ENCODE assay signal across 8 cellular contexts in genomic region chr7:149027055-149027454, GRCh38. TPM values are rescaled to one million over a fixed set of nuclear protein-coding genes. Genes with fewer than 3 reads are reported as not detected.
A peak's percentile ranks its signal among the peaks of the same experiment; 100 is the strongest.
DNase-seq lines count a peak whose midpoint lies in the region; ATAC-seq, FAIRE-seq and TF ChIP-seq lines count a peak whose summit lies in the region.

No MANE protein-coding gene starts in this region.

- no peak for TF ChIP-seq EP300 in neural cell (conservative IDR thresholded peaks at IDR 0.05; ENCODE audit: poor library complexity, severe bottlenecking)

- no peak for TF ChIP-seq RAD21 in neural cell (conservative IDR thresholded peaks at IDR 0.05)

- H3K9ac ChIP-seq in KMS-11 (peak overlapping the region; percentile 95), neural cell (ENCODE audit: low read length) (peak overlapping the region; percentile 71)

- peaks cover 29% of the 10 kb centered on the region for H3K4me1 ChIP-seq in KMS-11 (ENCODE audit: low read depth, poor library complexity, severe bottlenecking)

- peaks cover 6% of the 10 kb centered on the region for H3F3A ChIP-seq in neural cell (ENCODE audit: insufficient read depth, low read length, poor library complexity, severe bottlenecking)

- no peak for FAIRE-seq in D721Med (lab: Jason Lieb, UNC)

- H3K27me3 ChIP-seq in KMS-11 (ENCODE audit: insufficient read depth, low read depth) (no peaks in the 10 kb centered on the region), neural cell (ENCODE audit: insufficient read depth, low read depth, low read length) (no peaks in the 10 kb centered on the region)

- H3K36me3 ChIP-seq in KMS-11 (ENCODE audit: insufficient read depth) (no peaks in the 10 kb centered on the region), neural cell (ENCODE audit: insufficient read depth, low read length) (no peaks in the 10 kb centered on the region)

- TF ChIP-seq CTCF in KMS-11 (conservative IDR thresholded peaks at IDR 0.05; ENCODE audit: low read depth, low read length): no peak
- TF ChIP-seq CTCF in choroid plexus epithelial cell (conservative IDR thresholded peaks at IDR 0.05; ENCODE audit: low read depth, low read length): no peak
- no peak for TF ChIP-seq CTCF in neural cell (IDR thresholded peaks at IDR 0.05; ENCODE audit: poor library complexity, severe bottlenecking)
- no peak for TF ChIP-seq CTCF in D721Med (IDR thresholded peaks at IDR 0.05; ENCODE audit: insufficient read depth, missing control alignments)

- H3K9me2 ChIP-seq in neural cell (ENCODE audit: insufficient read depth, low read length): no peaks in the 10 kb centered on the region

- DNase-seq in CD1c-positive myeloid dendritic cell (ENCODE audit: extremely low spot score): peak; percentile 67
- no peak for DNase-seq in choroid plexus epithelial cell (ENCODE audit: low read depth)
- DNase-seq in hypothalamus (lab: John Stamatoyannopoulos, UW): no peak
- no peak for DNase-seq in D721Med (ENCODE audit: insufficient read length, low spot score)

- H2AFZ ChIP-seq in KMS-11 (ENCODE audit: low read depth): no peak overlapping the region
- no peak overlapping the region for H2AFZ ChIP-seq in neural cell (ENCODE audit: low read depth, low read length)

- H3K4me2 ChIP-seq in KMS-11 (peak overlapping the region; percentile 85), neural cell (ENCODE audit: low read length) (peak overlapping the region; percentile 99)

- H3K4me3 ChIP-seq in KMS-11 (IDR thresholded peaks at IDR 0.05; ENCODE audit: insufficient read depth, low read depth, low read length): peak overlapping the region; percentile 17
- H3K4me3 ChIP-seq in choroid plexus epithelial cell (ENCODE audit: low read depth, low read length): peak overlapping the region; percentile 77
- H3K4me3 ChIP-seq in neural cell (ENCODE audit: low read length): peak overlapping the region; percentile 87

- H4K20me1 ChIP-seq in KMS-11 (ENCODE audit: insufficient read depth): peaks cover 4% of the 10 kb centered on the region; the same call in 1 of the 2 replicates
- no peaks in the 10 kb centered on the region for H4K20me1 ChIP-seq in neural cell (ENCODE audit: insufficient read depth)

- peak overlapping the region; percentile 85 for H3K27ac ChIP-seq in KMS-11
- no peak overlapping the region for H3K27ac ChIP-seq in neural cell (ENCODE audit: low read length)

- H3K79me2 ChIP-seq in KMS-11 (ENCODE audit: insufficient read depth, low read depth) (peaks cover 59% of the 10 kb centered on the region), neural cell (replicated peaks; ENCODE audit: insufficient read depth, low read length) (peaks cover 34% of the 10 kb centered on the region)

- no peaks in the 10 kb centered on the region for H3K9me3 ChIP-seq in neural cell (ENCODE audit: low read length)

- ATAC-seq in HG02938 (IDR thresholded peaks at IDR 0.05; ENCODE audit: unreplicated experiment) (no peak), GM19395 (IDR thresholded peaks at IDR 0.05; ENCODE audit: unreplicated experiment) (no peak)

TF ChIP-seq in neural cell, 6 proteins besides CTCF, POLR2A, EP300 and RAD21:
- TF ChIP-seq TAF1 (IDR thresholded peaks at IDR 0.05; ENCODE audit: low read depth) (no peak), SMC3 (conservative IDR thresholded peaks at IDR 0.05; ENCODE audit: poor library complexity) (no peak), MXI1 (conservative IDR thresholded peaks at IDR 0.05; ENCODE audit: poor library complexity, severe bottlenecking) (no peak), REST (IDR thresholded peaks at IDR 0.05; ENCODE audit: borderline replicate concordance) (no peak), POLR2AphosphoS5 (IDR thresholded peaks at IDR 0.05) (no peak), EZH2 (IDR thresholded peaks at IDR 0.05; ENCODE audit: borderline replicate concordance, insufficient read depth, low read length, poor library complexity, severe bottlenecking) (no peak)

RNA-seq across cellular contexts. Expression of gene PDIA4, which starts 1.2 kb away (rescaled TPM):
- polyA plus RNA-seq in neural cell: 41.8 and 45.6 TPM in 2 replicates
- 45.6 and 51.6 TPM in 2 replicates for polyA minus RNA-seq in neural cell

Comparison
In these comparisons a context has a peak if more than half of its experiments do, and no peak if none do; other contexts are left out.
1. H3K4me3 ChIP-seq: peak in every context shown above with its lines; median percentile 87 in neural cell; 77 in choroid plexus epithelial cell; 17 in KMS-11.